In the genomic region with DNA sequence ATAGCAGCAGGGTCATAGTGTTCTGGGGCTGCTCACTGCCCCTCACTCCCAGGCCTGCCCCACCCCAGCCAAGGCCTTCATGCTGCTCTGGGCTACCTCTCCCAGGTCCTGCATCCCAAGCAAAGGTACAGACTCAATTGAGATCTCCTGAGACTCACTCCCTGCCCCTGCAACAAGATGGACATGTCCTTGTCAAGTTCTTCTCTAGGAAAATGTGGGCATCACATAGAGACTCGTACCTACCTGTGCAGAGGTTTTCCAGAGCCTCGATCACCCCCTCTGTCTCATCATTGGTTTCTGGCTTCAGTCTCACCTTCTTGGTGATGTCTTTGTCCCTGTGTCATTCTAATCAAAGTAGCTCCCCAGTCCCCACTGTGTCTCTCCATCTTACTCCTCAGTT, we compare ENCODE assay signal across 7 cellular contexts.
A peak's percentile ranks its signal among the peaks of the same experiment; 100 is the strongest.
DNase-seq lines count a peak whose midpoint lies in the region; ATAC-seq and TF ChIP-seq lines count a peak whose summit lies in the region.
"Not testable (repeated sequence)": the region's sequence is repeated elsewhere in the genome, so short reads cannot be mapped to it uniquely, and the experiment has no call there.

No MANE protein-coding gene starts in this region.

- H3K4me1 ChIP-seq in Loucy (ENCODE audit: insufficient read depth, low read length, poor library complexity, severe bottlenecking) (peaks cover 53% of the 10 kb centered on the region), esophagus muscularis mucosa (peaks cover 8 to 29% (median 14%) of the 10 kb centered on the region in 4 donors)
- not testable (repeated sequence) for H3K4me1 ChIP-seq in smooth muscle cell (ENCODE audit: low read depth)

- H3K4me3 Mint-ChIP-seq in CD4-positive, alpha-beta T cell, result peak overlapping the region; percentile 90
- peak overlapping the region; percentile 95 for H3K4me3 Mint-ChIP-seq in T-helper 2 cell treated with Interferon-gamma antibody and Interleukin-4, amounts not matched to agents 5 μg/mL and 100 μg/mL, for 36 hours
- H3K4me3 Mint-ChIP-seq in activated naive CD8-positive, alpha-beta T cell treated with anti-CD3 and anti-CD28 coated beads for 36 hours, result peak overlapping the region; percentile 82

- CTCF ChIA-PET in CD4-positive, alpha-beta T cell (lab: Charles Lee), result interaction anchor here (1.4 to 1.7 kb wide), 5 partner anchors 11 to 443 kb away, joined by 4 to 14 read pairs (median 5); no protein-coding TSS in a partner anchor

- ATAC-seq in CD4-positive, alpha-beta T cell (ENCODE audit: poor library complexity), result not testable (repeated sequence)

- not testable (repeated sequence) for H3F3A ChIP-seq in Loucy (ENCODE audit: low read depth)
- peaks cover 21% of the 10 kb centered on the region for H3F3A ChIP-seq in smooth muscle cell (ENCODE audit: low read depth)

- H3K36me3 Mint-ChIP-seq in CD4-positive, alpha-beta T cell (ENCODE audit: low read depth), result peaks cover 15% of the 10 kb centered on the region
- H3K36me3 Mint-ChIP-seq in T-helper 2 cell treated with Interferon-gamma antibody and Interleukin-4, amounts not matched to agents 5 μg/mL and 100 μg/mL, for 36 hours (ENCODE audit: low read depth), result peaks cover 50% of the 10 kb centered on the region
- peaks cover 53% of the 10 kb centered on the region for H3K36me3 Mint-ChIP-seq in activated naive CD8-positive, alpha-beta T cell treated with anti-CD3 and anti-CD28 coated beads for 36 hours

- H3K27me3 ChIP-seq in CD4-positive, alpha-beta T cell (ENCODE audit: control insufficient read depth, insufficient read depth, low read length); Loucy (ENCODE audit: insufficient read depth, low read length, poor library complexity, severe bottlenecking); esophagus muscularis mucosa; smooth muscle cell (ENCODE audit: low read depth): not testable (repeated sequence)

- H3K36me3 ChIP-seq in Loucy (ENCODE audit: insufficient read depth, low read length); esophagus muscularis mucosa; smooth muscle cell (ENCODE audit: low read depth): not testable (repeated sequence)

- intact Hi-C loops in CD4-positive, alpha-beta T cell (cut with DNase I, micrococcal nuclease), result loop anchor here in 1 of 2 experiments (5.0 kb wide), 1 partner anchor 201 kb away; a partner anchor contains a TSS
- intact Hi-C loops in esophagus muscularis mucosa (cut with DNase I), result not testable (repeated sequence)

- H3K9me3 ChIP-seq in CD4-positive, alpha-beta T cell (ENCODE audit: control insufficient read depth, low read length); Loucy (ENCODE audit: insufficient read depth, low read depth, low read length); esophagus muscularis mucosa; smooth muscle cell (replicated peaks; ENCODE audit: low read depth): not testable (repeated sequence)

- WGBS in esophagus muscularis mucosa, result 100% methylated on average over 2 of the region's 2 CpGs
- WGBS in smooth muscle cell (ENCODE audit: low lambda C conversion rate), result 97% methylated on average over 2 of the region's 2 CpGs

- peaks cover 16% of the 10 kb centered on the region for H3K79me2 ChIP-seq in Loucy (ENCODE audit: insufficient read depth, low read length)
- H3K79me2 ChIP-seq in smooth muscle cell (ENCODE audit: low read depth), result not testable (repeated sequence)

- H3K9me2 ChIP-seq in Loucy (replicated peaks; ENCODE audit: low read depth, low read length), result not testable (repeated sequence)

- peak overlapping the region; percentile 79 for H3K4me2 ChIP-seq in Loucy (ENCODE audit: low read depth, low read length, poor library complexity, severe bottlenecking)
- H3K4me2 ChIP-seq in smooth muscle cell, result not testable (repeated sequence)

- POLR2A ChIA-PET in CD4-positive, alpha-beta T cell (lab: Charles Lee), result interaction anchor here (0.7 to 2.0 kb wide), 5 partner anchors 9 to 126 kb away, joined by 3 to 8 read pairs (median 3); no protein-coding TSS in a partner anchor

- DNase-seq in CD4-positive, alpha-beta T cell; T-helper 2 cell treated with Interferon-gamma antibody and Interleukin-4, amounts not matched to agents 5 μg/mL and 100 μg/mL, for 36 hours (ENCODE audit: low spot score); activated naive CD8-positive, alpha-beta T cell treated with anti-CD3 and anti-CD28 coated beads for 36 hours; smooth muscle cell (lab: John Stamatoyannopoulos, UW; ENCODE audit: unreplicated experiment): not testable (repeated sequence)
- peak; percentile 29 for DNase-seq in activated T-cell treated with anti-CD3 and anti-CD28 coated beads, Interleukin-2, amount 50 U/mL, for 1 hour
- peak; percentile 29 for DNase-seq in esophagus muscularis mucosa (ENCODE audit: extremely low spot score)

- peak overlapping the region; percentile 95 for H3K27ac ChIP-seq in CD4-positive, alpha-beta T cell (ENCODE audit: low read depth, low read length)
- not testable (repeated sequence) for H3K27ac ChIP-seq in esophagus muscularis mucosa (replicated peaks in 1 of 4)
- H3K27ac ChIP-seq in smooth muscle cell (ENCODE audit: low read depth), result peak overlapping the region; percentile 79

- not testable (repeated sequence) for TF ChIP-seq CTCF in CD4-positive, alpha-beta T cell (IDR thresholded peaks at IDR 0.05); Loucy (conservative IDR thresholded peaks at IDR 0.05; ENCODE audit: low read length); esophagus muscularis mucosa (IDR thresholded peaks at IDR 0.05); smooth muscle cell (IDR thresholded peaks at IDR 0.05; ENCODE audit: borderline replicate concordance, insufficient read depth, poor library complexity, severe bottlenecking)

- not testable (repeated sequence) for H3K9me3 Mint-ChIP-seq in CD4-positive, alpha-beta T cell; activated naive CD8-positive, alpha-beta T cell treated with anti-CD3 and anti-CD28 coated beads for 36 hours
- peaks cover 17% of the 10 kb centered on the region for H3K9me3 Mint-ChIP-seq in T-helper 2 cell treated with Interferon-gamma antibody and Interleukin-4, amounts not matched to agents 5 μg/mL and 100 μg/mL, for 36 hours

- H3K4me1 Mint-ChIP-seq in CD4-positive, alpha-beta T cell (ENCODE audit: low read depth), result peaks cover 73% of the 10 kb centered on the region
- peaks cover 73% of the 10 kb centered on the region for H3K4me1 Mint-ChIP-seq in T-helper 2 cell treated with Interferon-gamma antibody and Interleukin-4, amounts not matched to agents 5 μg/mL and 100 μg/mL, for 36 hours (ENCODE audit: low read depth)
- peaks cover 61% of the 10 kb centered on the region for H3K4me1 Mint-ChIP-seq in activated naive CD8-positive, alpha-beta T cell treated with anti-CD3 and anti-CD28 coated beads for 36 hours

- not testable (repeated sequence) for TF ChIP-seq POLR2A in esophagus muscularis mucosa (IDR thresholded peaks at IDR 0.05; ENCODE audit: low read depth)

- not testable (repeated sequence) for H2AFZ ChIP-seq in Loucy (ENCODE audit: low read length); smooth muscle cell (ENCODE audit: low read depth)

- H3K27ac Mint-ChIP-seq in CD4-positive, alpha-beta T cell, result peak overlapping the region; percentile 99
- peak overlapping the region; percentile 99 for H3K27ac Mint-ChIP-seq in T-helper 2 cell treated with Interferon-gamma antibody and Interleukin-4, amounts not matched to agents 5 μg/mL and 100 μg/mL, for 36 hours
- peak overlapping the region; percentile 98 for H3K27ac Mint-ChIP-seq in activated naive CD8-positive, alpha-beta T cell treated with anti-CD3 and anti-CD28 coated beads for 36 hours

- not testable (repeated sequence) for H3K27me3 Mint-ChIP-seq in CD4-positive, alpha-beta T cell; T-helper 2 cell treated with Interferon-gamma antibody and Interleukin-4, amounts not matched to agents 5 μg/mL and 100 μg/mL, for 36 hours (ENCODE audit: low read depth); activated naive CD8-positive, alpha-beta T cell treated with anti-CD3 and anti-CD28 coated beads for 36 hours

- H4K20me1 ChIP-seq in Loucy (ENCODE audit: insufficient read depth, low read length, poor library complexity, severe bottlenecking); smooth muscle cell (ENCODE audit: low read depth): not testable (repeated sequence)

- not testable (repeated sequence) for TF ChIP-seq EP300 in esophagus muscularis mucosa (IDR thresholded peaks at IDR 0.05)

- peak overlapping the region; percentile 74 for H3K4me3 ChIP-seq in Loucy (ENCODE audit: low read length, poor library complexity, severe bottlenecking)
- not testable (repeated sequence) for H3K4me3 ChIP-seq in esophagus muscularis mucosa, smooth muscle cell

- H3K9ac ChIP-seq in Loucy (ENCODE audit: low read depth, low read length, poor library complexity, severe bottlenecking), result peak overlapping the region; percentile 72
- not testable (repeated sequence) for H3K9ac ChIP-seq in smooth muscle cell (ENCODE audit: low read depth)
